Comparison of ENCODE assay signal across 9 cellular contexts in the genomic region with DNA sequence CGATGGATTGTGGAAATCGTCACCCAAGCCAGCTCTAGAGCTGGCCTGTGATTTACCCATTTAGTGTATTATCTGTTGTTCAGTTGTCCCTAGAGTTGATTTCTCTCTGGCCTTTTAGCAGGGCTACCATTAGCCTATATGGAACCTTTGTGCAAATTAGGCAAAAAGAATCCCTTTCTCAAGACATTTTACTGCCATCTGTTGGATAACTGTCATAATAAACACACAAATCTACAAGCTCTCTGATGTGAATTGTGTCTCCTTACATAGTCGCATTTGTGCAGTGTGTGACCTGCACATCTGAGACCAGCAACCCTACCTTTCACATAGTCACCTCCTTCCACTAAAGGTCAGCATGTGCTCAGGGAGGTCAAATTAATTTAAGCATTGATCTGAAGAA. TPM values are rescaled to one million over a fixed set of nuclear protein-coding genes. Genes with fewer than 3 reads are reported as not detected.
A peak's percentile ranks its signal among the peaks of the same experiment; 100 is the strongest.
DNase-seq lines count a peak whose midpoint lies in the region; ATAC-seq and TF ChIP-seq lines count a peak whose summit lies in the region.
"Had no signal": no experiment of that assay in that cellular context is flagged by ENCODE, and none has a peak within 500 bp of the region (broad histone marks: within the 10 kb centered on the region; RNA-seq: fewer than 3 reads in every experiment).

No MANE protein-coding gene starts in this region.

- DNase-seq in GM03348 (ENCODE audit: low spot score) (peak; percentile 31), MV-4-11 (lab: John Stamatoyannopoulos, UW) (peak; percentile 13), colonic mucosa (no peak), esophagus squamous epithelium (lab: John Stamatoyannopoulos, UW) (no peak)
- DNase-seq in naive thymus-derived CD8-positive, alpha-beta T cell = peak in 1 of 10 donors; percentile 6

- H3K36me3 ChIP-seq in colonic mucosa (no peaks in the 10 kb centered on the region), esophagus squamous epithelium (no peaks in the 10 kb centered on the region)

- TF ChIP-seq CTCF in colonic mucosa (IDR thresholded peaks at IDR 0.05) (no peak), esophagus squamous epithelium (IDR thresholded peaks at IDR 0.05) (peak in 1 of 6 experiments; percentile 24)

- peaks cover 19% of the 10 kb centered on the region for H3K4me1 Mint-ChIP-seq in activated T-helper 17 cell treated with anti-CD3 and anti-CD28 coated beads, Interleukin-2, amount 50 U/mL, for 72 hours
- H3K4me1 Mint-ChIP-seq in naive thymus-derived CD8-positive, alpha-beta T cell = peaks cover 33 to 49% (median 40%) of the 10 kb centered on the region in 4 donors
- H3K4me1 Mint-ChIP-seq: stimulated activated memory B cell treated with anti-CD40 and anti-IgM and Interleukin-4, amounts not matched to agents 10 μg/mL and 1 μg/mL and 100 μg/mL, for 72 hours had no signal

- H3K27ac Mint-ChIP-seq in activated T-helper 17 cell treated with anti-CD3 and anti-CD28 coated beads, Interleukin-2, amount 50 U/mL, for 72 hours = peak overlapping the region; percentile 30
- H3K27ac Mint-ChIP-seq in naive thymus-derived CD8-positive, alpha-beta T cell = peak overlapping the region in 9 of 10 donors; percentile 76 to 90 (median 84)
- H3K27ac Mint-ChIP-seq: stimulated activated memory B cell treated with anti-CD40 and anti-IgM and Interleukin-4, amounts not matched to agents 10 μg/mL and 1 μg/mL and 100 μg/mL, for 72 hours had no signal

- H3K4me1 ChIP-seq in colonic mucosa (no peaks in the 10 kb centered on the region), esophagus squamous epithelium (peaks cover 0 to 8% (median 0%) of the 10 kb centered on the region in 3 donors)

- H3K27me3 ChIP-seq in colonic mucosa (no peaks in the 10 kb centered on the region), esophagus squamous epithelium (peaks cover 0 to 5% (median 0%) of the 10 kb centered on the region in 4 donors)

- WGBS in esophagus squamous epithelium, 2 donors = 72 to 79% methylated on average over 3 of the region's 3 CpGs

- peak; percentile 8 for ATAC-seq in activated T-helper 17 cell treated with anti-CD3 and anti-CD28 coated beads, Interleukin-2, amount 50 U/mL, for 72 hours (replicated peaks)
- peak in 1 of 2 donors; percentile 27 for ATAC-seq in naive thymus-derived CD8-positive, alpha-beta T cell
- ATAC-seq in HG02588 (IDR thresholded peaks at IDR 0.05; ENCODE audit: unreplicated experiment) = no peak
- ATAC-seq: stimulated activated memory B cell treated with anti-CD40 and anti-IgM and Interleukin-4, amounts not matched to agents 10 μg/mL and 1 μg/mL and 100 μg/mL, for 72 hours had no signal

- H3K4me3 Mint-ChIP-seq in activated T-helper 17 cell treated with anti-CD3 and anti-CD28 coated beads, Interleukin-2, amount 50 U/mL, for 72 hours = peak overlapping the region; percentile 32
- H3K4me3 Mint-ChIP-seq in naive thymus-derived CD8-positive, alpha-beta T cell = peak overlapping the region; percentile 9 to 75 (median 38)
- H3K4me3 Mint-ChIP-seq: stimulated activated memory B cell treated with anti-CD40 and anti-IgM and Interleukin-4, amounts not matched to agents 10 μg/mL and 1 μg/mL and 100 μg/mL, for 72 hours had no signal

- no peaks in the 10 kb centered on the region for H3K9me3 Mint-ChIP-seq in activated T-helper 17 cell treated with anti-CD3 and anti-CD28 coated beads, Interleukin-2, amount 50 U/mL, for 72 hours
- no peaks in the 10 kb centered on the region for H3K9me3 Mint-ChIP-seq in naive thymus-derived CD8-positive, alpha-beta T cell
- H3K9me3 Mint-ChIP-seq: stimulated activated memory B cell treated with anti-CD40 and anti-IgM and Interleukin-4, amounts not matched to agents 10 μg/mL and 1 μg/mL and 100 μg/mL, for 72 hours had no signal

- POLR2A ChIA-PET in naive thymus-derived CD8-positive, alpha-beta T cell (lab: Charles Lee) = interaction anchor here (1.0 to 2.2 kb wide), 4 partner anchors 17 to 464 kb away, joined by 3 to 11 read pairs (median 6); a partner anchor contains a TSS

- H3K27me3 Mint-ChIP-seq in activated T-helper 17 cell treated with anti-CD3 and anti-CD28 coated beads, Interleukin-2, amount 50 U/mL, for 72 hours = peaks cover 16% of the 10 kb centered on the region
- peaks cover 0 to 2% (median 0%) of the 10 kb centered on the region in 5 donors for H3K27me3 Mint-ChIP-seq in naive thymus-derived CD8-positive, alpha-beta T cell

- intact Hi-C loops in colonic mucosa (cut with DNase I) (no loop called here), esophagus squamous epithelium (cut with DNase I) (no loop called here)

- H3K9ac ChIP-seq in colonic mucosa (ENCODE audit: low read depth in 2 of 2, low read length in 2 of 2) = no peak overlapping the region

- H3K27ac ChIP-seq in colonic mucosa = no peak overlapping the region
- H3K27ac ChIP-seq in esophagus squamous epithelium = no peak overlapping the region

- TF ChIP-seq POLR2A in esophagus squamous epithelium (IDR thresholded peaks at IDR 0.05) = no peak

- H3K4me3 ChIP-seq in colonic mucosa (no peak overlapping the region), esophagus squamous epithelium (no peak overlapping the region)
- H3K4me3 ChIP-seq: lung had no signal

- H3K9me3 ChIP-seq in colonic mucosa (no peaks in the 10 kb centered on the region), esophagus squamous epithelium (no peaks in the 10 kb centered on the region)

- no peaks in the 10 kb centered on the region for H3K36me3 Mint-ChIP-seq in activated T-helper 17 cell treated with anti-CD3 and anti-CD28 coated beads, Interleukin-2, amount 50 U/mL, for 72 hours (ENCODE audit: low read depth)
- H3K36me3 Mint-ChIP-seq in naive thymus-derived CD8-positive, alpha-beta T cell = no peaks in the 10 kb centered on the region
- H3K36me3 Mint-ChIP-seq: stimulated activated memory B cell treated with anti-CD40 and anti-IgM and Interleukin-4, amounts not matched to agents 10 μg/mL and 1 μg/mL and 100 μg/mL, for 72 hours had no signal

RNA-seq across cellular contexts. Expression of gene LOXHD1, which starts 34.0 kb away (rescaled TPM):
- not detected for total RNA-seq in activated T-helper 17 cell treated with anti-CD3 and anti-CD28 coated beads, Interleukin-2, amount 50 U/mL, for 72 hours
- total RNA-seq in naive thymus-derived CD8-positive, alpha-beta T cell = under 1 TPM; 0.08 to 0.39 TPM
- polyA plus RNA-seq in naive thymus-derived CD8-positive, alpha-beta T cell = not detected
- total RNA-seq in colonic mucosa = not detected
- under 1 TPM in 1 of 4 donors, not detected in 3; 0.19 TPM for total RNA-seq in esophagus squamous epithelium

Comparison
In these comparisons a context has a peak if more than half of its experiments do, and no peak if none do; other contexts are left out.
1. DNase-seq: peak in GM03348 (single experiment) and MV-4-11 (single experiment); none in colonic mucosa (single experiment) and esophagus squamous epithelium (single experiment).